12 cellular contexts compared by ENCODE assay signal in genomic region chr10:80200687-80201086, GRCh38. TPM values are rescaled to one million over a fixed set of nuclear protein-coding genes. Genes with fewer than 3 reads are reported as not detected.
A peak's percentile ranks its signal among the peaks of the same experiment; 100 is the strongest.
DNase-seq lines count a peak whose midpoint lies in the region; FAIRE-seq and TF ChIP-seq lines count a peak whose summit lies in the region.
"Had no signal": no experiment of that assay in that cellular context is flagged by ENCODE, and none has a peak within 500 bp of the region (broad histone marks: within the 10 kb centered on the region; RNA-seq: fewer than 3 reads in every experiment).

No MANE protein-coding gene starts in this region.

- no peak for TF ChIP-seq EP300 in stomach (IDR thresholded peaks at IDR 0.05)

- TF ChIP-seq CTCF in kidney (IDR thresholded peaks at IDR 0.05; ENCODE audit: borderline replicate concordance, extremely low read depth, insufficient read depth), result no peak
- no peak for TF ChIP-seq CTCF in stomach (IDR thresholded peaks at IDR 0.05)

- peak overlapping the region; percentile 86 to 98 for H3K27ac ChIP-seq in kidney (ENCODE audit: low read depth in 2 of 2, low read length in 2 of 2)
- H3K27ac ChIP-seq in stomach, result peak overlapping the region; percentile 65 to 100 (median 99)

- WGBS in stomach, 5 donors, result 79 to 88% (median 83%) methylated on average over 10 of the region's 10 CpGs

- H3K4me3 ChIP-seq in kidney (ENCODE audit: low read length in 2 of 2), result no peak overlapping the region
- peak overlapping the region in 1 of 4 donors; percentile 0 for H3K4me3 ChIP-seq in stomach

- H3K4me1 Mint-ChIP-seq in T-helper 1 cell treated with Interleukin-12 subunit alpha and Interleukin-12 subunit beta and Interleukin-4 antibody, amounts not matched to agents 30 μg/mL and 1 μg/mL, for 36 hours (ENCODE audit: low read depth), result peaks cover 58% of the 10 kb centered on the region
- H3K4me1 Mint-ChIP-seq in activated T-helper 1 cell treated with anti-CD3 and anti-CD28 coated beads, Interleukin-12 subunit alpha, Interleukin-12 subunit beta, Interleukin-2, Interleukin-4 antibody, amounts not matched to agents 30 ng/mL and 10 ng/mL and 1 ng/mL, durations not matched to agents 14 hours and 24 hours and 36 hours (ENCODE audit: low read depth), result peaks cover 80% of the 10 kb centered on the region

- H3K27me3 Mint-ChIP-seq in T-helper 1 cell treated with Interleukin-12 subunit alpha and Interleukin-12 subunit beta and Interleukin-4 antibody, amounts not matched to agents 30 μg/mL and 1 μg/mL, for 36 hours (ENCODE audit: low read depth), result no peaks in the 10 kb centered on the region
- H3K27me3 Mint-ChIP-seq in activated T-helper 1 cell treated with anti-CD3 and anti-CD28 coated beads, Interleukin-12 subunit alpha, Interleukin-12 subunit beta, Interleukin-2, Interleukin-4 antibody, amounts not matched to agents 30 ng/mL and 10 ng/mL and 1 ng/mL, durations not matched to agents 14 hours and 24 hours and 36 hours (ENCODE audit: insufficient read depth), result peaks cover 2% of the 10 kb centered on the region

- H3K36me3 ChIP-seq in kidney (ENCODE audit: control insufficient read depth in 1 of 2, insufficient read depth in 2 of 2, low read length in 2 of 2) (no peaks in the 10 kb centered on the region), stomach (peaks cover 0 to 7% (median 0%) of the 10 kb centered on the region in 4 donors)

- no peak for TF ChIP-seq POLR2A in stomach (IDR thresholded peaks at IDR 0.05)

- H3K9me3 ChIP-seq in kidney (ENCODE audit: control insufficient read depth in 1 of 2, low read length in 2 of 2), result no peaks in the 10 kb centered on the region
- H3K9me3 ChIP-seq in stomach, result no peaks in the 10 kb centered on the region

- no peaks in the 10 kb centered on the region for H3K27me3 ChIP-seq in stomach

- H3K9me3 Mint-ChIP-seq in T-helper 1 cell treated with Interleukin-12 subunit alpha and Interleukin-12 subunit beta and Interleukin-4 antibody, amounts not matched to agents 30 μg/mL and 1 μg/mL, for 36 hours, result no peaks in the 10 kb centered on the region
- H3K9me3 Mint-ChIP-seq in activated T-helper 1 cell treated with anti-CD3 and anti-CD28 coated beads, Interleukin-12 subunit alpha, Interleukin-12 subunit beta, Interleukin-2, Interleukin-4 antibody, amounts not matched to agents 30 ng/mL and 10 ng/mL and 1 ng/mL, durations not matched to agents 14 hours and 24 hours and 36 hours, result no peaks in the 10 kb centered on the region

- H3K36me3 Mint-ChIP-seq in T-helper 1 cell treated with Interleukin-12 subunit alpha and Interleukin-12 subunit beta and Interleukin-4 antibody, amounts not matched to agents 30 μg/mL and 1 μg/mL, for 36 hours (ENCODE audit: low read depth), result peaks cover 20% of the 10 kb centered on the region
- H3K36me3 Mint-ChIP-seq in activated T-helper 1 cell treated with anti-CD3 and anti-CD28 coated beads, Interleukin-12 subunit alpha, Interleukin-12 subunit beta, Interleukin-2, Interleukin-4 antibody, amounts not matched to agents 30 ng/mL and 10 ng/mL and 1 ng/mL, durations not matched to agents 14 hours and 24 hours and 36 hours (ENCODE audit: low read depth), result peaks cover 29% of the 10 kb centered on the region

- peak overlapping the region; percentile 8 for H3K27ac Mint-ChIP-seq in T-helper 1 cell treated with Interleukin-12 subunit alpha and Interleukin-12 subunit beta and Interleukin-4 antibody, amounts not matched to agents 30 μg/mL and 1 μg/mL, for 36 hours
- peak overlapping the region; percentile 92 for H3K27ac Mint-ChIP-seq in activated T-helper 1 cell treated with anti-CD3 and anti-CD28 coated beads, Interleukin-12 subunit alpha, Interleukin-12 subunit beta, Interleukin-2, Interleukin-4 antibody, amounts not matched to agents 30 ng/mL and 10 ng/mL and 1 ng/mL, durations not matched to agents 14 hours and 24 hours and 36 hours

- intact Hi-C loops in activated T-helper 1 cell treated with anti-CD3 and anti-CD28 coated beads, Interleukin-12 subunit alpha, Interleukin-12 subunit beta, Interleukin-2, Interleukin-4 antibody, amounts not matched to agents 30 ng/mL and 10 ng/mL and 1 ng/mL, durations not matched to agents 14 hours and 24 hours and 36 hours (cut with micrococcal nuclease), result loop anchor here (10.0 kb wide), 6 partner anchors 254 to 956 kb away; partner anchors contain the start of genes SH2D4B, TSPAN14 and ZCCHC24
- intact Hi-C loops in kidney (cut with DNase I) (loop anchor here (10.0 kb wide), 1 partner anchor 46 kb away; no protein-coding TSS in a partner anchor), stomach (cut with DNase I; ENCODE audit: low total_unique reads) (no loop called here)

- H3K4me3 Mint-ChIP-seq in T-helper 1 cell treated with Interleukin-12 subunit alpha and Interleukin-12 subunit beta and Interleukin-4 antibody, amounts not matched to agents 30 μg/mL and 1 μg/mL, for 36 hours, result no peak overlapping the region
- peak overlapping the region; percentile 94 for H3K4me3 Mint-ChIP-seq in activated T-helper 1 cell treated with anti-CD3 and anti-CD28 coated beads, Interleukin-12 subunit alpha, Interleukin-12 subunit beta, Interleukin-2, Interleukin-4 antibody, amounts not matched to agents 30 ng/mL and 10 ng/mL and 1 ng/mL, durations not matched to agents 14 hours and 24 hours and 36 hours

- DNase-seq in T-helper 1 cell (no peak), kidney (no peak), stomach (no peak), NCI-H446 (lab: John Stamatoyannopoulos, UW) (no peak), iPS-NIHi7 (ENCODE audit: extremely low spot score) (no peak), NCI-H526 treated with DMSO at 0.1 percent for 48 hours (lab: John Stamatoyannopoulos, UW) (no peak)
- no peak for DNase-seq in activated T-helper 1 cell treated with anti-CD3 and anti-CD28 coated beads, Interleukin-12 subunit alpha, Interleukin-12 subunit beta, Interleukin-2, Interleukin-4 antibody, amounts not matched to agents 30 ng/mL and 10 ng/mL and 1 ng/mL, durations not matched to agents 14 hours and 24 hours and 36 hours (ENCODE audit: low spot score)
- DNase-seq: 8988T; activated CD4-positive, alpha-beta T cell treated with anti-CD3 and anti-CD28 coated beads for 48 hours; NCI-H187 had no signal

- peak overlapping the region; percentile 51 to 97 for H3K9ac ChIP-seq in kidney (ENCODE audit: low read length in 2 of 2)

- no peak for FAIRE-seq in kidney (lab: Jason Lieb, UNC)
- FAIRE-seq: bronchial epithelial cell had no signal

- H3K4me1 ChIP-seq in kidney (ENCODE audit: control insufficient read depth in 1 of 2, insufficient read depth in 1 of 2, low read depth in 1 of 2, low read length in 2 of 2) (peaks cover 53 to 67% of the 10 kb centered on the region in 2 donors), stomach (peaks cover 85 to 91% (median 88%) of the 10 kb centered on the region in 4 donors)

RNA-seq across cellular contexts. Expression of gene ANXA11, which starts 4.7 kb away (rescaled TPM):
- 216 and 239 TPM in 2 replicates for total RNA-seq in activated T-helper 1 cell treated with anti-CD3 and anti-CD28 coated beads, Interleukin-12 subunit alpha, Interleukin-12 subunit beta, Interleukin-2, Interleukin-4 antibody, amounts not matched to agents 30 ng/mL and 10 ng/mL and 1 ng/mL, durations not matched to agents 14 hours and 24 hours and 36 hours
- total RNA-seq in kidney (435 TPM), stomach (100 to 1,000 TPM in 3 of 5 donors, 10 to 100 TPM in 2; 91.4 to 293 (median 109) TPM)
- polyA plus RNA-seq in kidney (ENCODE audit: insufficient read depth, low read depth, low replicate concordance) (543 TPM), stomach (100 to 1,000 TPM; 171 to 208 (median 181) TPM)
